ENCODE assay signal across 12 cellular contexts in genomic region chr11:67600324-67601029, GRCh38. TPM values are rescaled to one million over a fixed set of nuclear protein-coding genes. Genes with fewer than 3 reads are reported as not detected.
DNase-seq lines count a peak whose midpoint lies in the region; ATAC-seq and TF ChIP-seq lines count a peak whose summit lies in the region.
"Had no signal": no experiment of that assay in that cellular context is flagged by ENCODE, and none has a peak within 500 bp of the region (broad histone marks: within the 10 kb centered on the region; RNA-seq: fewer than 3 reads in every experiment).

No MANE protein-coding gene starts in this region.

- no peaks in the 10 kb centered on the region for H4K20me1 ChIP-seq in OCI-LY1 (ENCODE audit: insufficient read depth, low read length)

- peak; percentile 63 for DNase-seq in activated CD8-positive, alpha-beta memory T cell treated with anti-CD3 and anti-CD28 coated beads, Interleukin-2, amount 10 ng/mL, durations not matched to agents 7 days and 5 days
- no peak for DNase-seq in activated CD8-positive, alpha-beta memory T cell treated with anti-CD3 and anti-CD28 coated beads, Interleukin-2, amount 50 U/mL, for 48 hours
- DNase-seq in transverse colon (peak; percentile 47), lower lobe of right lung (no peak)
- DNase-seq: central memory CD4-positive, alpha-beta T cell; esophagus squamous epithelium; T1000 had no signal

- peak overlapping the region; percentile 65 for H3K27ac Mint-ChIP-seq in activated CD8-positive, alpha-beta memory T cell treated with anti-CD3 and anti-CD28 coated beads, Interleukin-2, amount 10 ng/mL, durations not matched to agents 7 days and 5 days

- H3K9me3 Mint-ChIP-seq in activated CD8-positive, alpha-beta memory T cell treated with anti-CD3 and anti-CD28 coated beads, Interleukin-2, amount 10 ng/mL, durations not matched to agents 7 days and 5 days (ENCODE audit: low read depth): peaks cover 3% of the 10 kb centered on the region

- 36 to 56% methylated on average over 3 to 7 of the region's 7 CpGs for WGBS in transverse colon (ENCODE audit: low coverage in 1 of 2), 2 donors

- H3K27ac ChIP-seq in OCI-LY1 (ENCODE audit: low read depth, low read length, poor library complexity, severe bottlenecking): peak overlapping the region; percentile 73
- H3K27ac ChIP-seq in transverse colon: no peak overlapping the region
- no peak overlapping the region for H3K27ac ChIP-seq in lower lobe of right lung
- H3K27ac ChIP-seq: esophagus squamous epithelium had no signal

- H3K4me3 Mint-ChIP-seq in activated CD8-positive, alpha-beta memory T cell treated with anti-CD3 and anti-CD28 coated beads, Interleukin-2, amount 10 ng/mL, durations not matched to agents 7 days and 5 days: no peak overlapping the region

- H3K4me3 ChIP-seq in OCI-LY1 (ENCODE audit: low read depth, low read length, poor library complexity, severe bottlenecking) (peak overlapping the region; percentile 28), transverse colon (no peak overlapping the region), lower lobe of right lung (no peak overlapping the region)
- H3K4me3 ChIP-seq: esophagus squamous epithelium had no signal

- peaks cover 25% of the 10 kb centered on the region for H3K27me3 Mint-ChIP-seq in activated CD8-positive, alpha-beta memory T cell treated with anti-CD3 and anti-CD28 coated beads, Interleukin-2, amount 10 ng/mL, durations not matched to agents 7 days and 5 days

- H3K9me3 ChIP-seq in OCI-LY1 (ENCODE audit: low read length) (0 out of 2 replicates have a peak, but pooled peaks cover 2% of the 10 kb centered on the region), transverse colon (no peaks in the 10 kb centered on the region), lower lobe of right lung (no peaks in the 10 kb centered on the region)
- H3K9me3 ChIP-seq: esophagus squamous epithelium had no signal

- H3K79me2 ChIP-seq in OCI-LY1 (ENCODE audit: insufficient read depth, low read length): no peaks in the 10 kb centered on the region

- TF ChIP-seq EP300 in transverse colon (IDR thresholded peaks at IDR 0.05; ENCODE audit: low read depth): no peak

- intact Hi-C loops in transverse colon (cut with DNase I; ENCODE audit: low total_unique reads) (no loop called here), lower lobe of right lung (cut with DNase I) (no loop called here)

- peak; percentile 61 for ATAC-seq in activated CD8-positive, alpha-beta memory T cell treated with anti-CD3 and anti-CD28 coated beads, Interleukin-2, amount 10 ng/mL, durations not matched to agents 7 days and 5 days
- ATAC-seq in HG02981 (IDR thresholded peaks at IDR 0.05; ENCODE audit: unreplicated experiment) (peak; percentile 59), HG03045 (IDR thresholded peaks at IDR 0.05; ENCODE audit: unreplicated experiment) (no peak), GM21526 (IDR thresholded peaks at IDR 0.05; ENCODE audit: low FRiP score, unreplicated experiment) (no peak), lower lobe of right lung (no peak)

- H3K9me2 ChIP-seq in OCI-LY1 (ENCODE audit: low read depth, low read length): no peaks in the 10 kb centered on the region

- H3K36me3 Mint-ChIP-seq in activated CD8-positive, alpha-beta memory T cell treated with anti-CD3 and anti-CD28 coated beads, Interleukin-2, amount 10 ng/mL, durations not matched to agents 7 days and 5 days: no peaks in the 10 kb centered on the region

- CTCF ChIA-PET in activated CD8-positive, alpha-beta memory T cell treated with anti-CD3 and anti-CD28 coated beads, Interleukin-2, amount 10 ng/mL, durations not matched to agents 7 days and 5 days (lab: Charles Lee): interaction anchor here (0.9 to 3.3 kb wide), 3 partner anchors 8 to 199 kb away, joined by 3 to 16 read pairs (median 3); partner anchors contain the start of gene PPP1CA

- peaks cover 21% of the 10 kb centered on the region for H3K4me1 Mint-ChIP-seq in activated CD8-positive, alpha-beta memory T cell treated with anti-CD3 and anti-CD28 coated beads, Interleukin-2, amount 10 ng/mL, durations not matched to agents 7 days and 5 days

- H3K4me2 ChIP-seq in OCI-LY1 (ENCODE audit: low read length): peak overlapping the region; percentile 45

- no peaks in the 10 kb centered on the region; the same call in 1 of the 2 replicates for H3K36me3 ChIP-seq in OCI-LY1 (ENCODE audit: insufficient read depth, low read length)
- no peaks in the 10 kb centered on the region for H3K36me3 ChIP-seq in transverse colon
- H3K36me3 ChIP-seq in lower lobe of right lung: no peaks in the 10 kb centered on the region
- H3K36me3 ChIP-seq: esophagus squamous epithelium had no signal

- no peak overlapping the region for H2AFZ ChIP-seq in OCI-LY1 (ENCODE audit: low read length)

- peak overlapping the region; percentile 26; the same call in 1 of the 2 replicates for H3K9ac ChIP-seq in OCI-LY1 (ENCODE audit: low read length)

- in situ Hi-C loops in transverse colon (cut with MboI; ENCODE audit: low pct_ligation_motif_present in 1 of 4, low pct_unique_long_range_greater_than_20kb in 1 of 4, low sequenced_read_pairs in 3 of 4): no loop called here

- H3K27me3 ChIP-seq in OCI-LY1 (ENCODE audit: insufficient read depth, low read length) (peaks cover 3% of the 10 kb centered on the region; the same call in 1 of the 2 replicates), transverse colon (no peaks in the 10 kb centered on the region), lower lobe of right lung (ENCODE audit: low read depth) (no peaks in the 10 kb centered on the region)

- TF ChIP-seq CTCF in OCI-LY1 (IDR thresholded peaks at IDR 0.05; ENCODE audit: low read length) (no peak), transverse colon (IDR thresholded peaks at IDR 0.05) (no peak), lower lobe of right lung (IDR thresholded peaks at IDR 0.05) (no peak)

- peaks cover 18% of the 10 kb centered on the region for H3K4me1 ChIP-seq in OCI-LY1 (ENCODE audit: insufficient read depth, low read length, severe bottlenecking)
- H3K4me1 ChIP-seq in transverse colon: no peaks in the 10 kb centered on the region
- H3K4me1 ChIP-seq in lower lobe of right lung: no peaks in the 10 kb centered on the region

- no peak for TF ChIP-seq POLR2A in transverse colon (IDR thresholded peaks at IDR 0.05)

- H3F3A ChIP-seq in OCI-LY1 (ENCODE audit: insufficient read depth, low read length): no peaks in the 10 kb centered on the region

RNA-seq across cellular contexts. Expression of gene NDUFV1, which starts 6.3 kb away (rescaled TPM):
- 100 to 1,000 TPM; 239 to 252 TPM for total RNA-seq in activated CD8-positive, alpha-beta memory T cell treated with anti-CD3 and anti-CD28 coated beads, Interleukin-2, amount 10 ng/mL, durations not matched to agents 7 days and 5 days
- 100 to 1,000 TPM; 421 to 762 (median 554) TPM for total RNA-seq in transverse colon
- 143 TPM for total RNA-seq in lower lobe of right lung

RNA-seq across cellular contexts. Expression of gene GSTP1, which starts 16.9 kb away (rescaled TPM):
- total RNA-seq in activated CD8-positive, alpha-beta memory T cell treated with anti-CD3 and anti-CD28 coated beads, Interleukin-2, amount 10 ng/mL, durations not matched to agents 7 days and 5 days: 100 to 1,000 TPM; 339 to 406 TPM
- 100 to 1,000 TPM; 166 to 578 (median 537) TPM for total RNA-seq in transverse colon
- total RNA-seq in lower lobe of right lung: 677 TPM

RNA-seq across cellular contexts. Expression of gene NUDT8, which starts 29.3 kb away (rescaled TPM):
- 10 to 100 TPM; 15.3 to 16.7 TPM for total RNA-seq in activated CD8-positive, alpha-beta memory T cell treated with anti-CD3 and anti-CD28 coated beads, Interleukin-2, amount 10 ng/mL, durations not matched to agents 7 days and 5 days
- total RNA-seq in transverse colon (10 to 100 TPM; 21.3 to 68.5 (median 26.9) TPM), lower lobe of right lung (8.8 TPM)

RNA-seq across cellular contexts. Expression of gene TBX10, which starts 39.1 kb away (rescaled TPM):
- total RNA-seq in activated CD8-positive, alpha-beta memory T cell treated with anti-CD3 and anti-CD28 coated beads, Interleukin-2, amount 10 ng/mL, durations not matched to agents 7 days and 5 days: not detected
- total RNA-seq in transverse colon: 10 to 100 TPM in 2 of 4 donors, 1 to 10 TPM in 1, not detected in 1; 1.3 to 16.5 (median 15.0) TPM
- not detected for total RNA-seq in lower lobe of right lung
- total RNA-seq: esophagus squamous epithelium, M059J had no signal

RNA-seq across cellular contexts. Expression of gene ACY3, which starts 50.1 kb away (rescaled TPM):
- under 1 TPM; 0.53 to 0.75 TPM for total RNA-seq in activated CD8-positive, alpha-beta memory T cell treated with anti-CD3 and anti-CD28 coated beads, Interleukin-2, amount 10 ng/mL, durations not matched to agents 7 days and 5 days
- total RNA-seq in transverse colon: 10 to 100 TPM in 3 of 4 donors, 1 to 10 TPM in 1; 4.1 to 29.4 (median 11.8) TPM
- total RNA-seq in lower lobe of right lung: not detected

Comparison
In these comparisons a context has a peak if more than half of its experiments do, and no peak if none do; other contexts are left out.
1. DNase-seq: peak in activated CD8-positive, alpha-beta memory T cell treated with anti-CD3 and anti-CD28 coated beads, Interleukin-2, amount 10 ng/mL, durations not matched to agents 7 days and 5 days (single experiment) and transverse colon (single experiment); none in activated CD8-positive, alpha-beta memory T cell treated with anti-CD3 and anti-CD28 coated beads, Interleukin-2, amount 50 U/mL, for 48 hours (single experiment) and lower lobe of right lung (single experiment).
2. ATAC-seq: peak in activated CD8-positive, alpha-beta memory T cell treated with anti-CD3 and anti-CD28 coated beads, Interleukin-2, amount 10 ng/mL, durations not matched to agents 7 days and 5 days (single experiment) and HG02981 (single experiment); none in HG03045 (single experiment), GM21526 (single experiment) and lower lobe of right lung (0 of 2).